4 cellular contexts compared by ENCODE assay signal in the genomic region with DNA sequence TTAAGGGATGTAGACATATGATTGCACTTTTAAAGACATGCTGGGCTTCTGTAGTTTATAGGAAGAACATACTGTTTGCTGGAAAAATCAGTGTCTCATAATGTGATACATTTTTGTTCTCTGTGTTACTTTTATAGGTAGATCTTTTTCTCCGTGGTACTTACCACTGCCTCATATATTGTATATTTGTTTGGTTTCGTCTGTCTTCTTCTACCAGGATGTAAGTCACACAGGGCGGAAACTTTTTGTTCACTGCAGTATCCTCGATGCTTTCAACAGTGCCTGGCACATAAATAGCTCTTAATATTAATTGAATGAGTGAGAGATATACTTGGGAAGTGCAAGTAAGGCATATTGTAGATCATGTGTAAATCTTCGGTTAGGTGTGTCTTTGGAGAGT.
"Had no signal": no experiment of that assay in that cellular context is flagged by ENCODE, and none has a peak within 500 bp of the region (broad histone marks: within the 10 kb centered on the region; RNA-seq: fewer than 3 reads in every experiment).

No MANE protein-coding gene starts in this region.

- DNase-seq: GM23248, GOT3, H9 had no signal

- H3K4me3 ChIP-seq: GM23248, K562 had no signal

- H3K27ac Mint-ChIP-seq: H9 had no signal

- H2AFZ ChIP-seq: GM23248 had no signal

- H3K4me3 Mint-ChIP-seq: H9 had no signal

- H3K27ac ChIP-seq: GM23248 had no signal

- H3K4me1 Mint-ChIP-seq: H9 had no signal

- H3K9ac ChIP-seq: GM23248 had no signal

- ATAC-seq: K562 had no signal

- H3K9me3 Mint-ChIP-seq: H9 had no signal
